ENCODE assay signal across 8 cellular contexts in the genomic region with DNA sequence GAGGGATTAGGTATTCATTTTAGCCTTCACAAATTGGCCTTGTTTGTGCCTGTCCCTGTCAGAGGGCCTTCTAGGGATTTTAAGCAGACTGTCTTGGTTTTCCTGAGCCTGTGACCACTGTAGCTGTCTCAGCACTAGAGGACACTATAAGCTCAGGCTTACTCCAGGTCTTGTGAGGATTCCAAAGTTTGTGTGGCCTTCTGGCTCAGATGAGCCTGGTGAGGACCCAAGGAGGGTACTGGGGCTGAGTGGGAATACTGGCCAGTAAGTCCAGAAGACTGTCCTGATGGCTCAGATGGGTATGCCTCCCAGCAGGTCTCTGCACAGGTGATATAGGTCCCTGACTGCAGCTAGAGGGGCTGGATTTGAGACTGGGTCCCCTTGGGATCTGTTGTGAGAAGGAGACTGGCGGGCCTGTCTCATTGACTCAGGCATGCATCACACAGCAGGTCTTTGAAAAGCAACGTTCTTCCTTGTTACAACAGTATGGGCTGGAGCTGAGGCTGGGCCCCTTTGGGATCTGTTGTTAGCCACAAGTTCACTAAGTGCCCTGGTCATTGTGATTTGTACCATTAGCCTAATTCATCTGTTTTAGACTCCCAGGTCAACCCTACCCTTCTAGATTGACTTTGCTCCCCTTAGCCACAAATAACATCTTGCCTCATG. TPM values are rescaled to one million over a fixed set of nuclear protein-coding genes. Genes with fewer than 3 reads are reported as not detected.
DNase-seq lines count a peak whose midpoint lies in the region; ATAC-seq and TF ChIP-seq lines count a peak whose summit lies in the region.

No MANE protein-coding gene starts in this region.

- no peak overlapping the region for H3K27ac ChIP-seq in effector memory CD4-positive, alpha-beta T cell (ENCODE audit: insufficient read depth, low read length, poor library complexity, severe bottlenecking)
- H3K27ac ChIP-seq in upper lobe of right lung (no peak overlapping the region), coronary artery (no peak overlapping the region)

- ATAC-seq in GM21529 (IDR thresholded peaks at IDR 0.05; ENCODE audit: unreplicated experiment) (peak; percentile 37), HG02884 (IDR thresholded peaks at IDR 0.05; ENCODE audit: unreplicated experiment) (no peak), upper lobe of right lung (no peak)

- H3K9me3 ChIP-seq in effector memory CD4-positive, alpha-beta T cell (ENCODE audit: control insufficient read depth, low read length): no peaks in the 10 kb centered on the region
- H3K9me3 ChIP-seq in upper lobe of right lung: no peaks in the 10 kb centered on the region

- peak; percentile 32 for DNase-seq in ELF-1 (ENCODE audit: low read depth, low spot score)
- DNase-seq in M059J (ENCODE audit: low read depth): peak; percentile 66
- DNase-seq in foreskin fibroblast: peak; percentile 30 to 54
- no peak for DNase-seq in effector memory CD4-positive, alpha-beta T cell
- DNase-seq in upper lobe of right lung: no peak
- DNase-seq in coronary artery (ENCODE audit: low spot score): no peak

- no peaks in the 10 kb centered on the region for H3K36me3 ChIP-seq in effector memory CD4-positive, alpha-beta T cell (ENCODE audit: control insufficient read depth, insufficient read depth, low read length)
- no peaks in the 10 kb centered on the region for H3K36me3 ChIP-seq in upper lobe of right lung

- H3K4me1 ChIP-seq in effector memory CD4-positive, alpha-beta T cell (ENCODE audit: control insufficient read depth, insufficient read depth, low read length, poor library complexity, severe bottlenecking): no peaks in the 10 kb centered on the region
- no peaks in the 10 kb centered on the region for H3K4me1 ChIP-seq in upper lobe of right lung

- intact Hi-C loops in upper lobe of right lung (cut with DNase I): no loop called here

- no peaks in the 10 kb centered on the region for H3K27me3 ChIP-seq in effector memory CD4-positive, alpha-beta T cell (replicated peaks; ENCODE audit: control insufficient read depth, insufficient read depth, low read length, poor library complexity, severe bottlenecking)
- no peaks in the 10 kb centered on the region for H3K27me3 ChIP-seq in upper lobe of right lung

- H3K4me3 ChIP-seq in foreskin fibroblast (ENCODE audit: low read depth in 1 of 2, low read length in 2 of 2) (no peak overlapping the region), upper lobe of right lung (no peak overlapping the region), coronary artery (no peak overlapping the region)
- H3K4me3 ChIP-seq in effector memory CD4-positive, alpha-beta T cell (ENCODE audit: insufficient read depth, low read depth, low read length, poor library complexity, severe bottlenecking): no peak overlapping the region

- TF ChIP-seq CTCF in foreskin fibroblast (IDR thresholded peaks at IDR 0.05; ENCODE audit: low read depth, low read length): peak; percentile 71
- no peak for TF ChIP-seq CTCF in upper lobe of right lung (IDR thresholded peaks at IDR 0.05)
- no peak for TF ChIP-seq CTCF in coronary artery (IDR thresholded peaks at IDR 0.05)

RNA-seq across cellular contexts. Expression of a gene that starts 26.3 kb away (rescaled TPM):
- 18.5 and 25.1 TPM in 2 replicates for total RNA-seq in M059J (2014; rRNA removed; shearing (Covaris generic))
- 18.6 TPM for total RNA-seq in upper lobe of right lung

Comparison
In these comparisons a context has a peak if more than half of its experiments do, and no peak if none do; other contexts are left out.
1. DNase-seq: peak in ELF-1 (single experiment), M059J (single experiment) and foreskin fibroblast (2 of 2); none in effector memory CD4-positive, alpha-beta T cell (0 of 3), upper lobe of right lung (single experiment) and coronary artery (single experiment).